8 cellular contexts compared by ENCODE assay signal in the genomic region with DNA sequence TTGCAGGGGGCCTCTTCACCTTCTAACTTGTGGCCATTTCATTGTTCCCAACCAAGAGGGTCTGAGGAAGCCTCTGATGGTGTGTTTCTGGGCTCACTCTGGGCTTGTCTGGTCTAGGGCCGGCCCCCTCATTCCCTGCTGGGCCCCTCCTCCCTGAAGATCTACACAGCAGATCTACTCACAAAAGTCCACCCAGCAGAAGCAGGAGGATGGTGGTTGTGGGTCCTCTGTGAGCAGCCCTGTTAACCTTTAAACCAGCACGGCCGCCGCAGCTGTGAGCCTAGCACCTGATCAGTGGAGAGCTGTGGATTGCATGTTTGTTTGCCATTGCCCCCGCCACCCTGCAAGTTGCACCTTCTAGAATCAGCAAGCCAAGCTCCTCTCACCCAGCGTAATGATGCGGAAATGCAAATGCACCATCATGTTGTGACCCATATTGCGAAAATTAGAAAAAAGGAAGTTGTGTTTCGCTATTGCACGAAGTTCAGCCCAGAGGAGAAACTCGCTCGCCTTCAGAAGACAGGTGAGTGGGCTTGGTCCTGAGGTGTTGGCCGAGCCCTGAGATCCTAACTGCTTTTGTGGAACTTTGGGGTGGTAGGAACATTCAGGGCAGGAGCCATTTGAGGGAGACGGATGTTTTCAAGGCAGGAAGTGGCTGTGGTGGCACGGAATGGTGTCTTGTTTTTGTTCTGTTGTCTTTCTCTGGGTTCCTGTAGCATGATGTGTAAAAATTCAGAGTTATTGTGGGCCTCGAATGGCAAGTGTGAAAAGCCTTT. TPM values are rescaled to one million over a fixed set of nuclear protein-coding genes. Genes with fewer than 3 reads are reported as not detected.
DNase-seq lines count a peak whose midpoint lies in the region; ATAC-seq and TF ChIP-seq lines count a peak whose summit lies in the region.

No MANE protein-coding gene starts in this region.

- H3K4me3 ChIP-seq in DOHH2 (ENCODE audit: low read length) (peak overlapping the region; percentile 78), Loucy (ENCODE audit: low read length, poor library complexity, severe bottlenecking) (peak overlapping the region; percentile 83), brain microvascular endothelial cell (ENCODE audit: low read depth, low read length) (no peak overlapping the region)

- no peaks in the 10 kb centered on the region for H3K9me3 ChIP-seq in DOHH2 (ENCODE audit: control insufficient read depth, insufficient read depth, low read length)
- H3K9me3 ChIP-seq in Loucy (ENCODE audit: insufficient read depth, low read depth, low read length): no peaks in the 10 kb centered on the region

- H3K79me2 ChIP-seq in DOHH2 (ENCODE audit: control insufficient read depth, low read length) (peaks cover 37% of the 10 kb centered on the region), Loucy (ENCODE audit: insufficient read depth, low read length) (peaks cover 58% of the 10 kb centered on the region)

- peak overlapping the region; percentile 83 for H3K4me3 Mint-ChIP-seq in activated CD8-positive, alpha-beta memory T cell treated with anti-CD3 and anti-CD28 coated beads, Interleukin-2, amount 10 ng/mL, durations not matched to agents 7 days and 5 days

- H3K27ac ChIP-seq in DOHH2 (ENCODE audit: low read depth, low read length): peak overlapping the region; percentile 68
- no peak overlapping the region for H3K27ac ChIP-seq in brain microvascular endothelial cell

- no peaks in the 10 kb centered on the region; the same call in 1 of the 2 replicates for H3K36me3 ChIP-seq in DOHH2 (ENCODE audit: control insufficient read depth, low read length)
- H3K36me3 ChIP-seq in Loucy (ENCODE audit: insufficient read depth, low read length): no peaks in the 10 kb centered on the region
- no peaks in the 10 kb centered on the region for H3K36me3 ChIP-seq in brain microvascular endothelial cell (replicated peaks)

- H2AFZ ChIP-seq in Loucy (ENCODE audit: low read length): peak overlapping the region; percentile 88

- H3K27me3 ChIP-seq in DOHH2 (ENCODE audit: control insufficient read depth, low read length) (no peaks in the 10 kb centered on the region), Loucy (ENCODE audit: insufficient read depth, low read length, poor library complexity, severe bottlenecking) (no peaks in the 10 kb centered on the region), brain microvascular endothelial cell (replicated peaks) (no peaks in the 10 kb centered on the region)

- H3K9me2 ChIP-seq in DOHH2 (replicated peaks; ENCODE audit: control insufficient read depth, low read length): no peaks in the 10 kb centered on the region
- H3K9me2 ChIP-seq in Loucy (replicated peaks; ENCODE audit: low read depth, low read length): no peaks in the 10 kb centered on the region

- H3K27ac Mint-ChIP-seq in activated CD8-positive, alpha-beta memory T cell treated with anti-CD3 and anti-CD28 coated beads, Interleukin-2, amount 10 ng/mL, durations not matched to agents 7 days and 5 days: peak overlapping the region; percentile 100

- peak overlapping the region; percentile 97 for H3K9ac ChIP-seq in Loucy (ENCODE audit: low read depth, low read length, poor library complexity, severe bottlenecking)

- peak; percentile 92 for DNase-seq in activated CD8-positive, alpha-beta memory T cell treated with anti-CD3 and anti-CD28 coated beads, Interleukin-2, amount 10 ng/mL, durations not matched to agents 7 days and 5 days
- DNase-seq in left ventricle myocardium superior (peak; percentile 54), brain microvascular endothelial cell (no peak), G401 (ENCODE audit: low spot score) (no peak)
- peak; percentile 58 for DNase-seq in stimulated activated CD8-positive, alpha-beta memory T cell treated with anti-CD3 and anti-CD28 coated beads, Interleukin-12 subunit alpha, Interleukin-12 subunit beta, amount 100 ng/mL, for 1 hour (ENCODE audit: low read depth)

- intact Hi-C loops in left ventricle myocardium superior (cut with micrococcal nuclease): no loop called here

- H3K36me3 Mint-ChIP-seq in activated CD8-positive, alpha-beta memory T cell treated with anti-CD3 and anti-CD28 coated beads, Interleukin-2, amount 10 ng/mL, durations not matched to agents 7 days and 5 days: peaks cover 46% of the 10 kb centered on the region

- TF ChIP-seq CTCF in DOHH2 (IDR thresholded peaks at IDR 0.05; ENCODE audit: low read depth, low read length, poor library complexity, severe bottlenecking) (no peak), Loucy (conservative IDR thresholded peaks at IDR 0.05; ENCODE audit: low read length) (no peak), brain microvascular endothelial cell (IDR thresholded peaks at IDR 0.05; ENCODE audit: low read depth, low read length, missing control alignments) (no peak)

- H3K4me1 Mint-ChIP-seq in activated CD8-positive, alpha-beta memory T cell treated with anti-CD3 and anti-CD28 coated beads, Interleukin-2, amount 10 ng/mL, durations not matched to agents 7 days and 5 days: peaks cover 68% of the 10 kb centered on the region

- no peaks in the 10 kb centered on the region for H3K27me3 Mint-ChIP-seq in activated CD8-positive, alpha-beta memory T cell treated with anti-CD3 and anti-CD28 coated beads, Interleukin-2, amount 10 ng/mL, durations not matched to agents 7 days and 5 days

- H3K9me3 Mint-ChIP-seq in activated CD8-positive, alpha-beta memory T cell treated with anti-CD3 and anti-CD28 coated beads, Interleukin-2, amount 10 ng/mL, durations not matched to agents 7 days and 5 days (ENCODE audit: low read depth): peaks cover 7% of the 10 kb centered on the region

- H3K4me1 ChIP-seq in DOHH2 (ENCODE audit: control insufficient read depth, low read length): peaks cover 48% of the 10 kb centered on the region
- peaks cover 46% of the 10 kb centered on the region for H3K4me1 ChIP-seq in Loucy (ENCODE audit: insufficient read depth, low read length, poor library complexity, severe bottlenecking)

- ATAC-seq in GM21576 (IDR thresholded peaks at IDR 0.05; ENCODE audit: unreplicated experiment) (peak; percentile 72), left ventricle myocardium superior (peak; percentile 57)
- ATAC-seq in activated CD8-positive, alpha-beta memory T cell treated with anti-CD3 and anti-CD28 coated beads, Interleukin-2, amount 10 ng/mL, durations not matched to agents 7 days and 5 days: peak; percentile 68

- peak overlapping the region; percentile 97 for H3K4me2 ChIP-seq in DOHH2 (ENCODE audit: low read length)
- H3K4me2 ChIP-seq in Loucy (ENCODE audit: low read depth, low read length, poor library complexity, severe bottlenecking): peak overlapping the region; percentile 100

- in situ Hi-C loops in brain microvascular endothelial cell (cut with HindIII; ENCODE audit: low pct_ligation_motif_present, low sequenced_read_pairs): no loop called here
- in situ Hi-C loops in G401 (cut with HindIII; ENCODE audit: low sequenced_read_pairs): no loop called here

- H3F3A ChIP-seq in DOHH2 (ENCODE audit: control insufficient read depth, insufficient read depth) (no peaks in the 10 kb centered on the region), Loucy (ENCODE audit: low read depth) (no peaks in the 10 kb centered on the region)

- CTCF ChIA-PET in activated CD8-positive, alpha-beta memory T cell treated with anti-CD3 and anti-CD28 coated beads, Interleukin-2, amount 10 ng/mL, durations not matched to agents 7 days and 5 days (lab: Charles Lee): interaction anchor here (1.0 to 3.5 kb wide), 6 partner anchors 10 to 135 kb away, joined by 3 to 27 read pairs (median 5); no protein-coding TSS in a partner anchor

- H4K20me1 ChIP-seq in DOHH2 (ENCODE audit: control insufficient read depth, insufficient read depth, low read depth, low read length): no peaks in the 10 kb centered on the region
- peaks cover 18% of the 10 kb centered on the region for H4K20me1 ChIP-seq in Loucy (ENCODE audit: insufficient read depth, low read length, poor library complexity, severe bottlenecking)

RNA-seq across cellular contexts. Expression of a gene that starts 16.7 kb away (rescaled TPM):
- 10 to 100 TPM; 72.1 to 91.2 TPM for total RNA-seq in activated CD8-positive, alpha-beta memory T cell treated with anti-CD3 and anti-CD28 coated beads, Interleukin-2, amount 10 ng/mL, durations not matched to agents 7 days and 5 days
- total RNA-seq in left ventricle myocardium superior: 3.2 TPM
- total RNA-seq in G401 (2014; rRNA removed; shearing (Covaris generic)): 0.06 TPM in 1 of 2 replicates, not detected in the other

Comparison
In these comparisons a context has a peak if more than half of its experiments do, and no peak if none do; other contexts are left out.
1. DNase-seq: peak in activated CD8-positive, alpha-beta memory T cell treated with anti-CD3 and anti-CD28 coated beads, Interleukin-2, amount 10 ng/mL, durations not matched to agents 7 days and 5 days (single experiment), left ventricle myocardium superior (single experiment) and stimulated activated CD8-positive, alpha-beta memory T cell treated with anti-CD3 and anti-CD28 coated beads, Interleukin-12 subunit alpha, Interleukin-12 subunit beta, amount 100 ng/mL, for 1 hour (single experiment); none in brain microvascular endothelial cell (single experiment) and G401 (single experiment).
2. RNA of a gene that starts 16.7 kb away (total RNA-seq): 72.1 to 91.2 TPM in activated CD8-positive, alpha-beta memory T cell treated with anti-CD3 and anti-CD28 coated beads, Interleukin-2, amount 10 ng/mL, durations not matched to agents 7 days and 5 days; 3.2 TPM in left ventricle myocardium superior (single experiment) and 0.06 TPM in G401; every median in the first group is over 10 times any median in the second.
3. Peak in every context shown above with its lines, with median percentiles within 50 percentile points of each other: ATAC-seq.